ENCODE assay signal across 19 cellular contexts in the genomic region with DNA sequence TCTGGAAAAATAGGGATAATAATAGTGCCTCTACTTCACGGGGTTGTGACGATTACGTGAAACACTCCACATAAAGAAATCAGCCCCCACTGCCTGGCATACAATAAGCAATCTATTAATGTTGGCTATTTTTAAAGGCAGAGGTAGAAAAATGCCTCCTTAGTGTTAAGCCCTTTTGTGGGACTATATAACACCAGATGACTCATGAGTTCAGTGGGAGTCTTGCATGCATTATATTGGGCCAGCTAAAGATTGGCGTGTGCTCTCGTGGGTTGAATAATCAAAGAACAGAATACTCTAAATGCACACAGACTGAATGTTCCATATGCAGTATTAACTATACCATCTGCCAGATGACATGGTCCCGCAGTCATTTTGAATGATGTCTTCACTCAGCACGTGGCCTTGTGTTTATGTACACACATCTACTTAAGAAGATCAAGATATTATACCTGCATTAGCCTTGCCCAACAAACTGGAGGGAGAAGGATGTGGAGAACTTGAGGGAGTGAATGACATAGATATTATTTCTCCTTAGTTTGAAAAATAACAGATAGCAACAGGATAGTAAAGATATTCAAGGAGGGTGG.
DNase-seq lines count a peak whose midpoint lies in the region; ATAC-seq, FAIRE-seq and TF ChIP-seq lines count a peak whose summit lies in the region.
"Had no signal": no experiment of that assay in that cellular context is flagged by ENCODE, and none has a peak within 500 bp of the region (broad histone marks: within the 10 kb centered on the region; RNA-seq: fewer than 3 reads in every experiment).

No MANE protein-coding gene starts in this region.

- no peak for TF ChIP-seq CTCF in D721Med (IDR thresholded peaks at IDR 0.05; ENCODE audit: insufficient read depth, missing control alignments)
- TF ChIP-seq CTCF in osteoblast (IDR thresholded peaks at IDR 0.05; ENCODE audit: extremely low read depth, low read depth, low read length) = no peak

- no peak overlapping the region for H2AFZ ChIP-seq in osteoblast (ENCODE audit: low read length)
- H2AFZ ChIP-seq: PC-9 had no signal

- H3K4me3 ChIP-seq in osteoblast (ENCODE audit: insufficient read depth, low read length) = no peak overlapping the region
- H3K4me3 ChIP-seq: HAP-1, PC-9, SJSA1 had no signal

- H3K79me2 ChIP-seq in osteoblast (ENCODE audit: insufficient read depth, low read length) = no peaks in the 10 kb centered on the region

- no peak for ATAC-seq in activated naive CD4-positive, alpha-beta T cell treated with anti-CD3 and anti-CD28 coated beads, Interleukin-2, amount 50 U/mL, for 72 hours
- no peak for ATAC-seq in GM21737 (IDR thresholded peaks at IDR 0.05; ENCODE audit: unreplicated experiment)

- FAIRE-seq in D721Med (lab: Jason Lieb, UNC) = no peak

- H3K27ac Mint-ChIP-seq in activated naive CD4-positive, alpha-beta T cell treated with anti-CD3 and anti-CD28 coated beads, Interleukin-2, amount 50 U/mL, for 72 hours = no peak overlapping the region
- H3K27ac Mint-ChIP-seq: IgD-negative memory B cell had no signal

- no peaks in the 10 kb centered on the region for H3K36me3 ChIP-seq in osteoblast (ENCODE audit: insufficient read depth, low read length)
- H3K36me3 ChIP-seq: HAP-1, SJSA1 had no signal

- no peaks in the 10 kb centered on the region for H3K9me3 ChIP-seq in osteoblast (ENCODE audit: low read depth, low read length)
- H3K9me3 ChIP-seq: HAP-1, SJSA1 had no signal

- H3K9me3 Mint-ChIP-seq in activated naive CD4-positive, alpha-beta T cell treated with anti-CD3 and anti-CD28 coated beads, Interleukin-2, amount 50 U/mL, for 72 hours = no peaks in the 10 kb centered on the region
- H3K9me3 Mint-ChIP-seq: IgD-negative memory B cell had no signal

- no peak overlapping the region for H3K27ac ChIP-seq in osteoblast (ENCODE audit: low read depth, low read length)
- H3K27ac ChIP-seq: C4-2B, HL-60, PC-9, SJSA1 had no signal

- peaks cover 8% of the 10 kb centered on the region for H3K4me1 ChIP-seq in osteoblast (ENCODE audit: insufficient read depth, low read length)
- H3K4me1 ChIP-seq: HAP-1 had no signal

- no peaks in the 10 kb centered on the region for H3K36me3 Mint-ChIP-seq in activated naive CD4-positive, alpha-beta T cell treated with anti-CD3 and anti-CD28 coated beads, Interleukin-2, amount 50 U/mL, for 72 hours

- no peaks in the 10 kb centered on the region for H3K27me3 ChIP-seq in osteoblast (ENCODE audit: insufficient read depth, low read length)
- H3K27me3 ChIP-seq: SJSA1 had no signal

- H3K4me2 ChIP-seq in osteoblast (ENCODE audit: insufficient read depth, low read length) = no peak overlapping the region
- H3K4me2 ChIP-seq: PC-9 had no signal

- H4K20me1 ChIP-seq in osteoblast (ENCODE audit: insufficient read depth, low read length) = no peaks in the 10 kb centered on the region

- peak; percentile 16 for DNase-seq in D721Med (ENCODE audit: insufficient read length, low spot score)
- DNase-seq in NCI-H82 (lab: John Stamatoyannopoulos, UW) = peak; percentile 87
- DNase-seq in astrocyte of the hippocampus (ENCODE audit: low read depth, low spot score) = peak; percentile 56
- peak; percentile 8 for DNase-seq in osteoblast (ENCODE audit: insufficient read length, low spot score, missing footprints)
- no peak for DNase-seq in Kasumi-1 (lab: John Stamatoyannopoulos, UW)
- DNase-seq in activated naive CD4-positive, alpha-beta T cell treated with anti-CD3 and anti-CD28 coated beads, Interleukin-2, amount 50 U/mL, for 72 hours (ENCODE audit: low spot score in 2 of 2) = no peak
- DNase-seq: AML-193, GF-D8, NCI-H187, NCI-H2107, NCI-H2227 treated with DMSO at 0.1 percent for 48 hours, NCI-H510A treated with DMSO at 0.1 percent for 48 hours, PC-9 had no signal

Comparison
In these comparisons a context has a peak if more than half of its experiments do, and no peak if none do; other contexts are left out.
1. DNase-seq: peak in D721Med (single experiment), NCI-H82 (single experiment), astrocyte of the hippocampus (single experiment) and osteoblast (single experiment); none in Kasumi-1 (0 of 2) and activated naive CD4-positive, alpha-beta T cell treated with anti-CD3 and anti-CD28 coated beads, Interleukin-2, amount 50 U/mL, for 72 hours (0 of 2).